16 cellular contexts compared by ENCODE assay signal in the genomic region with DNA sequence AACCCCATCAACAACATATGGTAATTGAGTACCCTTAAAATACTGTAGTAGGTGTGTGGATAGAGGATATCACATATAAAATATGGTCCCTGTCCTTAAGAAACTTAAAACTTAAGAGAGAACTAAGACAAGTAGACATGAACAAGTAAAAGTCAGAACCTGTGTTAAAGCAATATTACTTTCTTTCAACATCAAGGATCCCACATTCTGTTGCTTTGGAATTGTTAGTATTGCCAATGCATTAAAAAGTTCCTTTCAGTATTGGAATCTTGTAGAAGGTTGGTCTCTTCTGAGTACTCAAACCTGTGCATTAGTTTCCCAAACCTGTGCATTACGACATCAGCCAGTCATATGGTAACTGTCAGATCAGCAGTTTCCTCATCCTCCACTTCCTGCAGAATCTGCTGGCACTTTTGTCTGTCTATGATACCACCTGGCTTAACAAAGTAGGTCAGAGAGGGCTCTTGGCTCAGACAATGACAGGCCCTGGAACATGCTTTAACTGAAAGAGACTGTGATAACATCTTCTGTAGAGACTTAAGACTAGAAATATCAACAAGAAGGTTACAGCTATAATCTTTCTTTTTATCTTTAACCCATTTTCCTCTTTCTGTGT. TPM values are rescaled to one million over a fixed set of nuclear protein-coding genes. Genes with fewer than 3 reads are reported as not detected.
A peak's percentile ranks its signal among the peaks of the same experiment; 100 is the strongest.
DNase-seq lines count a peak whose midpoint lies in the region; ATAC-seq lines count a peak whose summit lies in the region.
"Had no signal": no experiment of that assay in that cellular context is flagged by ENCODE, and none has a peak within 500 bp of the region (broad histone marks: within the 10 kb centered on the region; RNA-seq: fewer than 3 reads in every experiment).

No MANE protein-coding gene starts in this region.

- no peak overlapping the region for H2AFZ ChIP-seq in trophoblast cell (ENCODE audit: insufficient read depth, low read length, poor library complexity)

- H3K27ac ChIP-seq in trophoblast cell (ENCODE audit: low read depth, low read length) = no peak overlapping the region
- H3K27ac ChIP-seq: stomach had no signal

- H4K91ac ChIP-seq in trophoblast cell (ENCODE audit: low read depth, low read length) = no peak overlapping the region

- H3K36me3 Mint-ChIP-seq in activated CD8-positive, alpha-beta memory T cell treated with anti-CD3 and anti-CD28 coated beads, Interleukin-2, amount 10 ng/mL, durations not matched to agents 7 days and 5 days = no peaks in the 10 kb centered on the region
- H3K36me3 Mint-ChIP-seq: immature natural killer cell had no signal

- peaks cover 2% of the 10 kb centered on the region for H3K9me3 ChIP-seq in trophoblast cell (ENCODE audit: insufficient read depth, low read depth, low read length)
- H3K9me3 ChIP-seq: stomach had no signal

- H2BK12ac ChIP-seq in trophoblast cell (ENCODE audit: low read length) = no peak overlapping the region

- no CpG with 5 or more reads among the region's 1 CpG for WGBS in trophoblast cell (ENCODE audit: extremely low coverage, insufficient coverage, insufficient read length)

- H3K79me1 ChIP-seq in trophoblast cell (ENCODE audit: low read length) = peaks cover 2% of the 10 kb centered on the region

- no peak overlapping the region for H3K4me2 ChIP-seq in trophoblast cell (ENCODE audit: low read length)

- no peak overlapping the region for H3K4ac ChIP-seq in trophoblast cell (ENCODE audit: low read depth, low read length)

- no peak overlapping the region for H2BK120ac ChIP-seq in trophoblast cell (ENCODE audit: insufficient read depth, low read length, poor library complexity)

- no peak overlapping the region for H3K4me3 ChIP-seq in trophoblast cell (ENCODE audit: low read depth, low read length)
- H3K4me3 ChIP-seq: stomach had no signal

- H3K23ac ChIP-seq in trophoblast cell (ENCODE audit: low read length) = no peak overlapping the region

- H3K79me2 ChIP-seq in trophoblast cell (ENCODE audit: control insufficient read depth, insufficient read depth, low read length, poor library complexity) = no peaks in the 10 kb centered on the region

- H3K18ac ChIP-seq in trophoblast cell (ENCODE audit: low read length) = no peak overlapping the region

- no peak overlapping the region for H4K8ac ChIP-seq in trophoblast cell (ENCODE audit: low read depth, low read length)

- no peaks in the 10 kb centered on the region for H3K36me3 ChIP-seq in trophoblast cell (ENCODE audit: control insufficient read depth in 1 of 2, insufficient read depth in 2 of 2, low read length in 2 of 2)
- H3K36me3 ChIP-seq: stomach had no signal

- no peak overlapping the region for H4K12ac ChIP-seq in trophoblast cell (ENCODE audit: low read depth, low read length)

- no peaks in the 10 kb centered on the region for H3K9me3 Mint-ChIP-seq in activated CD8-positive, alpha-beta memory T cell treated with anti-CD3 and anti-CD28 coated beads, Interleukin-2, amount 10 ng/mL, durations not matched to agents 7 days and 5 days (ENCODE audit: low read depth)
- H3K9me3 Mint-ChIP-seq: activated B cell treated with CpG ODN at 0.5 μM for 24 hours, immature natural killer cell had no signal

- H3K27me3 Mint-ChIP-seq in activated CD8-positive, alpha-beta memory T cell treated with anti-CD3 and anti-CD28 coated beads, Interleukin-2, amount 10 ng/mL, durations not matched to agents 7 days and 5 days = no peaks in the 10 kb centered on the region

- H3K4me3 Mint-ChIP-seq in activated CD8-positive, alpha-beta memory T cell treated with anti-CD3 and anti-CD28 coated beads, Interleukin-2, amount 10 ng/mL, durations not matched to agents 7 days and 5 days = no peak overlapping the region
- H3K4me3 Mint-ChIP-seq: activated B cell treated with CpG ODN at 0.5 μM for 24 hours, B cell, immature natural killer cell had no signal

- H3K14ac ChIP-seq in trophoblast cell (ENCODE audit: low read length) = no peak overlapping the region

- H3K9ac ChIP-seq in trophoblast cell (ENCODE audit: low read length) = no peak overlapping the region

- peak; percentile 42 for DNase-seq in activated CD8-positive, alpha-beta memory T cell treated with anti-CD3 and anti-CD28 coated beads, Interleukin-2, amount 10 ng/mL, durations not matched to agents 7 days and 5 days
- no peak for DNase-seq in activated CD8-positive, alpha-beta memory T cell treated with anti-CD3 and anti-CD28 coated beads for 24 hours
- DNase-seq in NAMALWA (ENCODE audit: low spot score) = peak; percentile 15
- DNase-seq in activated effector memory CD4-positive, alpha-beta T cell treated with Interleukin-2 at 50 U/mL for 16 hours = peak; percentile 6
- DNase-seq in trophoblast cell = peak; percentile 82 to 92
- no peak for DNase-seq in HK-2 (ENCODE audit: unreplicated experiment)
- no peak for DNase-seq in DMS114 treated with DMSO at 0.1 percent for 48 hours (lab: John Stamatoyannopoulos, UW; ENCODE audit: unreplicated experiment)
- no peak for DNase-seq in effector CD8-positive, alpha-beta T cell (lab: John Stamatoyannopoulos, UW)
- DNase-seq: activated B cell treated with CpG ODN at 0.5 μM for 24 hours, foreskin melanocyte, GDM1, immature natural killer cell, NCI-H446 treated with DMSO at 0.1 percent for 48 hours, SIG-M5, stomach had no signal

- CTCF ChIA-PET in activated CD8-positive, alpha-beta memory T cell treated with anti-CD3 and anti-CD28 coated beads, Interleukin-2, amount 10 ng/mL, durations not matched to agents 7 days and 5 days (lab: Charles Lee) = interaction anchor here (1.0 kb wide), 1 partner anchor 11 kb away, joined by 3 read pairs; no protein-coding TSS in a partner anchor

- H3K4me1 Mint-ChIP-seq in activated CD8-positive, alpha-beta memory T cell treated with anti-CD3 and anti-CD28 coated beads, Interleukin-2, amount 10 ng/mL, durations not matched to agents 7 days and 5 days = peaks cover 8% of the 10 kb centered on the region
- H3K4me1 Mint-ChIP-seq: activated B cell treated with CpG ODN at 0.5 μM for 24 hours, B cell, immature natural killer cell had no signal

- no peak overlapping the region for H2BK5ac ChIP-seq in trophoblast cell (ENCODE audit: low read depth, low read length, poor library complexity)

- H3K27ac Mint-ChIP-seq in activated CD8-positive, alpha-beta memory T cell treated with anti-CD3 and anti-CD28 coated beads, Interleukin-2, amount 10 ng/mL, durations not matched to agents 7 days and 5 days = no peak overlapping the region
- H3K27ac Mint-ChIP-seq: activated B cell treated with CpG ODN at 0.5 μM for 24 hours, B cell, immature natural killer cell had no signal

- peak; percentile 81 for ATAC-seq in activated CD8-positive, alpha-beta memory T cell treated with anti-CD3 and anti-CD28 coated beads, Interleukin-2, amount 10 ng/mL, durations not matched to agents 7 days and 5 days

- no peaks in the 10 kb centered on the region for H3K27me3 ChIP-seq in trophoblast cell (ENCODE audit: insufficient read depth, low read length)
- H3K27me3 ChIP-seq: stomach had no signal

- no peaks in the 10 kb centered on the region for H3K4me1 ChIP-seq in trophoblast cell (ENCODE audit: control insufficient read depth in 1 of 2, insufficient read depth in 2 of 2, low read length in 2 of 2)
- H3K4me1 ChIP-seq: stomach had no signal

- no peak overlapping the region for H2AK5ac ChIP-seq in trophoblast cell (ENCODE audit: low read length)

RNA-seq across cellular contexts. Expression of a gene that starts 56.5 kb away (rescaled TPM):
- 10 to 100 TPM; 23.4 to 24.8 TPM for total RNA-seq in activated CD8-positive, alpha-beta memory T cell treated with anti-CD3 and anti-CD28 coated beads, Interleukin-2, amount 10 ng/mL, durations not matched to agents 7 days and 5 days
- 26.3 and 29.6 TPM in 2 replicates for polyA plus RNA-seq in trophoblast cell (2013)

Comparison
In these comparisons a context has a peak if more than half of its experiments do, and no peak if none do; other contexts are left out.
1. DNase-seq: peak in activated CD8-positive, alpha-beta memory T cell treated with anti-CD3 and anti-CD28 coated beads, Interleukin-2, amount 10 ng/mL, durations not matched to agents 7 days and 5 days (single experiment), NAMALWA (single experiment), activated effector memory CD4-positive, alpha-beta T cell treated with Interleukin-2 at 50 U/mL for 16 hours (single experiment) and trophoblast cell (2 of 2); none in activated CD8-positive, alpha-beta memory T cell treated with anti-CD3 and anti-CD28 coated beads for 24 hours (single experiment), HK-2 (single experiment), DMS114 treated with DMSO at 0.1 percent for 48 hours (single experiment) and effector CD8-positive, alpha-beta T cell (single experiment).